Comparison of ENCODE assay signal across 22 cellular contexts in genomic region chr14:102905116-102906108, GRCh38. TPM values are rescaled to one million over a fixed set of nuclear protein-coding genes. Genes with fewer than 3 reads are reported as not detected.
"Had no signal": no experiment of that assay in that cellular context is flagged by ENCODE, and none has a peak within 500 bp of the region (broad histone marks: within the 10 kb centered on the region; RNA-seq: fewer than 3 reads in every experiment).

No MANE protein-coding gene starts in this region.

- H3K4me3 ChIP-seq: gastrocnemius medialis, heart right ventricle, lung, tibial nerve, vagina had no signal

- H3K9me3 Mint-ChIP-seq: activated B cell treated with CpG ODN at 0.5 μM for 24 hours; activated T-helper 1 cell treated with anti-CD3 and anti-CD28 coated beads, Interleukin-12 subunit alpha, Interleukin-12 subunit beta, Interleukin-2, Interleukin-4 antibody, amounts not matched to agents 30 ng/mL and 10 ng/mL and 1 ng/mL, durations not matched to agents 14 hours and 24 hours and 36 hours; effector memory CD8-positive, alpha-beta T cell; stimulated activated memory B cell treated with anti-CD40 and anti-IgM and Interleukin-4, amounts not matched to agents 10 μg/mL and 1 μg/mL and 100 μg/mL, for 72 hours; T-helper 2 cell treated with Interferon-gamma antibody and Interleukin-4, amounts not matched to agents 5 μg/mL and 100 μg/mL, for 36 hours had no signal

- ATAC-seq: effector memory CD8-positive, alpha-beta T cell; gastrocnemius medialis; heart right ventricle; left colon; stimulated activated memory B cell treated with anti-CD40 and anti-IgM and Interleukin-4, amounts not matched to agents 10 μg/mL and 1 μg/mL and 100 μg/mL, for 72 hours had no signal

- H3K9me3 ChIP-seq: gastrocnemius medialis, heart right ventricle, tibial nerve, vagina had no signal

- H3K27ac Mint-ChIP-seq: activated B cell treated with CpG ODN at 0.5 μM for 24 hours; activated naive CD8-positive, alpha-beta T cell; activated T-helper 1 cell treated with anti-CD3 and anti-CD28 coated beads, Interleukin-12 subunit alpha, Interleukin-12 subunit beta, Interleukin-2, Interleukin-4 antibody, amounts not matched to agents 30 ng/mL and 10 ng/mL and 1 ng/mL, durations not matched to agents 14 hours and 24 hours and 36 hours; T-helper 2 cell treated with Interferon-gamma antibody and Interleukin-4, amounts not matched to agents 5 μg/mL and 100 μg/mL, for 36 hours had no signal

- H3K79me2 ChIP-seq: parathyroid adenoma had no signal

- H3K27ac ChIP-seq: brain microvascular endothelial cell, epithelial cell of prostate, gastrocnemius medialis, heart right ventricle, parathyroid adenoma, tibial nerve, vagina had no signal

- H3K4me1 ChIP-seq: gastrocnemius medialis, parathyroid adenoma, tibial nerve, vagina had no signal

- H3K27me3 ChIP-seq: brain microvascular endothelial cell, gastrocnemius medialis, heart right ventricle, tibial nerve, vagina had no signal

- H3K27me3 Mint-ChIP-seq: activated B cell treated with CpG ODN at 0.5 μM for 24 hours; activated naive CD8-positive, alpha-beta T cell; effector memory CD8-positive, alpha-beta T cell; stimulated activated memory B cell treated with anti-CD40 and anti-IgM and Interleukin-4, amounts not matched to agents 10 μg/mL and 1 μg/mL and 100 μg/mL, for 72 hours had no signal

- H3K4me3 Mint-ChIP-seq: activated B cell treated with CpG ODN at 0.5 μM for 24 hours; activated naive CD8-positive, alpha-beta T cell; activated T-helper 1 cell treated with anti-CD3 and anti-CD28 coated beads, Interleukin-12 subunit alpha, Interleukin-12 subunit beta, Interleukin-2, Interleukin-4 antibody, amounts not matched to agents 30 ng/mL and 10 ng/mL and 1 ng/mL, durations not matched to agents 14 hours and 24 hours and 36 hours; effector memory CD8-positive, alpha-beta T cell; stimulated activated memory B cell treated with anti-CD40 and anti-IgM and Interleukin-4, amounts not matched to agents 10 μg/mL and 1 μg/mL and 100 μg/mL, for 72 hours; T-helper 2 cell treated with Interferon-gamma antibody and Interleukin-4, amounts not matched to agents 5 μg/mL and 100 μg/mL, for 36 hours had no signal

- H2AFZ ChIP-seq: parathyroid adenoma had no signal

- DNase-seq: activated B cell treated with CpG ODN at 0.5 μM for 24 hours; activated CD4-positive, alpha-beta T cell treated with anti-CD3 and anti-CD28 coated beads for 48 hours; activated CD8-positive, alpha-beta memory T cell treated with anti-CD3 and anti-CD28 coated beads, Interleukin-2, amount 50 U/mL, for 48 hours; amniotic stem cell; brain microvascular endothelial cell; dermis blood vessel endothelial cell; effector memory CD8-positive, alpha-beta T cell; gastrocnemius medialis; heart right ventricle; left colon; midbrain; substantia nigra had no signal

- H3K9ac ChIP-seq: parathyroid adenoma had no signal

RNA-seq across cellular contexts. Expression of gene AMN, which starts 17.1 kb away (rescaled TPM):
- total RNA-seq: dermis blood vessel endothelial cell had no signal
- polyA plus RNA-seq: fibroblast of lung had no signal
